Comparison of ENCODE assay signal across 1 cellular context in genomic region chr4:154164931-154165839, GRCh38.
TF ChIP-seq lines count a peak whose summit lies in the region.

No MANE protein-coding gene starts in this region.

TF ChIP-seq in HCT116, 20 proteins besides CTCF, POLR2A, EP300 and RAD21 (continued from another document):
- TF ChIP-seq ZBTB33 (IDR thresholded peaks at IDR 0.05; ENCODE audit: extremely low read depth, insufficient replicate concordance, low read length) (no peak), MAX (IDR thresholded peaks at IDR 0.05) (peak; percentile 53; the same call in 1 of the 2 replicates), SIN3A (IDR thresholded peaks at IDR 0.05; ENCODE audit: low read depth) (no peak)
